19 cellular contexts compared by ENCODE assay signal in genomic region chr5:79503794-79504495, GRCh38. TPM values are rescaled to one million over a fixed set of nuclear protein-coding genes. Genes with fewer than 3 reads are reported as not detected.
DNase-seq lines count a peak whose midpoint lies in the region; ATAC-seq, FAIRE-seq and TF ChIP-seq lines count a peak whose summit lies in the region.
"Had no signal": no experiment of that assay in that cellular context is flagged by ENCODE, and none has a peak within 500 bp of the region (broad histone marks: within the 10 kb centered on the region; RNA-seq: fewer than 3 reads in every experiment).

No MANE protein-coding gene starts in this region.

- DNase-seq in AG04450 (ENCODE audit: low read depth, low spot score) (peak; percentile 21), LHCN-M2 (ENCODE audit: low read depth) (peak; percentile 19), K562 (ENCODE audit: extremely low read depth in 1 of 4, low spot score in 3 of 4) (no peak), foreskin melanocyte (peak; percentile 75), RCC 7860 (ENCODE audit: low spot score) (no peak), AG08396 (ENCODE audit: low spot score) (no peak)
- DNase-seq: activated CD4-positive, alpha-beta T cell treated with anti-CD3 and anti-CD28 coated beads for 1 hour; brain microvascular endothelial cell; erythroblast; Karpas-422; NCI-H1436 treated with DMSO at 0.1 percent for 48 hours; NCI-H82; nucleus accumbens; retina; T-helper 9 cell; testis had no signal

- CTCF ChIA-PET in AG04450 (lab: Charles Lee): interaction anchor here (0.7 to 0.8 kb wide), 2 partner anchors 371 to 471 kb away, joined by 4 read pairs; no protein-coding TSS in a partner anchor
- CTCF ChIA-PET in K562 (lab: Yijun Ruan, JAX; ENCODE audit: low intra/inter-chr PET ratio): no interaction called here

- ATAC-seq in K562 (no peak), GM19452 (IDR thresholded peaks at IDR 0.05; ENCODE audit: unreplicated experiment) (no peak), HG03175 (IDR thresholded peaks at IDR 0.05; ENCODE audit: unreplicated experiment) (no peak)
- ATAC-seq: stimulated activated effector memory CD8-positive, alpha-beta T cell treated with anti-CD3 and anti-CD28 coated beads, Interleukin-12 subunit alpha, Interleukin-12 subunit beta, amount 100 ng/mL, for 72 hours had no signal

- no peak overlapping the region for H3K4me3 ChIP-seq in AG04450 (ENCODE audit: low read depth, low read length)
- no peak overlapping the region for H3K4me3 ChIP-seq in K562
- H3K4me3 ChIP-seq: testis had no signal

- no peak overlapping the region for H3K4me2 ChIP-seq in K562 (ENCODE audit: insufficient read depth, low read length)

- H3K27me3 ChIP-seq in AG04450 (ENCODE audit: control insufficient read depth, insufficient read depth, low read length): no peaks in the 10 kb centered on the region
- no peaks in the 10 kb centered on the region for H3K27me3 ChIP-seq in K562 (ENCODE audit: control insufficient read depth in 2 of 2, insufficient read depth in 2 of 2, low read length in 2 of 2)
- H3K27me3 ChIP-seq: brain microvascular endothelial cell, testis had no signal

- TF ChIP-seq CTCF in AG04450 (IDR thresholded peaks at IDR 0.05; ENCODE audit: low read depth, low read length) (no peak), K562 (IDR thresholded peaks at IDR 0.05 in 2 of 3, conservative IDR thresholded peaks at IDR 0.05 in 1 of 3; ENCODE audit: insufficient read depth in 2 of 3, low read depth in 1 of 3, low read length in 3 of 3) (no peak)

- in situ Hi-C loops in K562 (cut with MboI): no loop called here

- no TSS peak for BruUV-seq in K562 (replicated peaks; lab: Mats Ljungman, UMichigan)

- TF ChIP-seq EP300 in K562 (IDR thresholded peaks at IDR 0.05; ENCODE audit: low read length): no peak

- no peak for FAIRE-seq in K562 (lab: Jason Lieb, UNC)
- FAIRE-seq in RCC 7860 (lab: Jason Lieb, UNC): no peak

- WGBS in K562 (ENCODE audit: insufficient coverage, low coverage, missing lambda C conversion rate): 53% methylated on average over 3 of the region's 3 CpGs

- intact Hi-C loops in K562 (cut with micrococcal nuclease): no loop called here

- H3K9me3 ChIP-seq in AG04450 (ENCODE audit: control insufficient read depth, insufficient read depth, low read length) (no peaks in the 10 kb centered on the region), K562 (replicated peaks; ENCODE audit: control insufficient read depth, insufficient read depth, low read depth, low read length) (no peaks in the 10 kb centered on the region)
- H3K9me3 ChIP-seq: testis had no signal

- peaks cover 50% of the 10 kb centered on the region for H3K79me2 ChIP-seq in K562 (ENCODE audit: control insufficient read depth, insufficient read depth, low read length)

- POLR2A ChIA-PET in AG04450 (lab: Yijun Ruan, JAX): interaction anchor here (0.7 to 1.4 kb wide), 6 partner anchors 8 to 54 kb away, joined by 3 to 6 read pairs (median 4); partner anchors contain the start of gene HOMER1
- POLR2A ChIA-PET in K562 (lab: Yijun Ruan, JAX): interaction anchor here (1.2 to 1.4 kb wide), 3 partner anchors 8 to 11 kb away, joined by 4 to 6 read pairs (median 5); partner anchors contain the start of gene HOMER1

- no peak overlapping the region for H3K27ac ChIP-seq in AG04450 (ENCODE audit: low read depth, low read length)
- H3K27ac ChIP-seq in K562 (ENCODE audit: extremely low read depth, low read depth, low read length): no peak overlapping the region
- H3K27ac ChIP-seq: brain microvascular endothelial cell, testis had no signal

- peaks cover 4% of the 10 kb centered on the region for H3K9me1 ChIP-seq in K562 (ENCODE audit: control insufficient read depth, insufficient read depth, low read length)

- peaks cover 10% of the 10 kb centered on the region for H4K20me1 ChIP-seq in K562 (replicated peaks; ENCODE audit: control insufficient read depth, insufficient read depth, low read length)

- no peak overlapping the region for H3K9ac ChIP-seq in K562 (ENCODE audit: insufficient read depth in 1 of 2, low read depth in 2 of 2, low read length in 2 of 2)

- H2AFZ ChIP-seq in K562 (ENCODE audit: low read depth, low read length): no peak overlapping the region

- no peak for TF ChIP-seq RAD21 in K562 (CRISPR knock-in tag; conservative IDR thresholded peaks at IDR 0.05 in 1 of 2, IDR thresholded peaks at IDR 0.05 in 1 of 2)

- TF ChIP-seq POLR2A in K562 (conservative IDR thresholded peaks at IDR 0.05): no peak

- H3K4me1 ChIP-seq in K562 (replicated peaks in 1 of 2; ENCODE audit: control insufficient read depth in 2 of 2, insufficient read depth in 2 of 2, low read length in 2 of 2): peaks cover 0 to 14% of the 10 kb centered on the region in 2 experiments; a peak in 3 of 5 replicates

- no peaks in the 10 kb centered on the region for H3K36me3 ChIP-seq in K562 (ENCODE audit: control insufficient read depth, insufficient read depth, low read length)
- H3K36me3 ChIP-seq: brain microvascular endothelial cell had no signal

TF ChIP-seq in K562, 482 proteins besides CTCF, POLR2A, EP300 and RAD21:
- TF ChIP-seq ZNF316 (IDR thresholded peaks at IDR 0.05) (peak; percentile 72), C11orf30 (IDR thresholded peaks at IDR 0.05; ENCODE audit: low read depth) (peak; percentile 46; the same call in 1 of the 2 replicates), TFAM (CRISPR knock-in tag; conservative IDR thresholded peaks at IDR 0.05) (no peak), FOXP4 (CRISPR knock-in tag; IDR thresholded peaks at IDR 0.05; ENCODE audit: borderline replicate concordance) (no peak)

RNA-seq across cellular contexts. Expression of gene HOMER1, which starts 10.0 kb away (rescaled TPM):
- polyA plus RNA-seq in AG04450 (2011; rRNA removed): 4.4 and 5.1 TPM in 2 replicates
- polyA minus RNA-seq in AG04450 (2011; rRNA and poly(A)+ RNA removed): 2.6 and 6.9 TPM in 2 replicates
- total RNA-seq in LHCN-M2 (2014; rRNA removed): 7.4 and 7.8 TPM in 2 replicates
- 3.2 TPM for polyA plus RNA-seq in LHCN-M2 (2012)
- 9.6 and 22.9 TPM in 2 replicates for total RNA-seq in K562 (2011; cell fraction: chromatin; rRNA removed; ENCODE audit: low replicate concordance)
- total RNA-seq in K562 (2011; cell fraction: nucleolus; rRNA removed): 7.6 and 9.0 TPM in 2 replicates
- total RNA-seq in K562 (2011; cell fraction: nucleoplasm; rRNA removed): 10.0 and 12.4 TPM in 2 replicates
- 9.9 and 11.0 TPM in 2 replicates for total RNA-seq in K562 (2014; rRNA removed)
- total RNA-seq in K562 (2014; rRNA removed; fragmentation: Illumina TruSeq; extraction: Trizol): 30.1 and 31.0 TPM in 2 replicates
- total RNA-seq in K562 (2015; rRNA removed; fragmentation: Illumina TruSeq; extraction: Trizol): 35.7 and 39.9 TPM in 2 replicates
- total RNA-seq in K562 (2021): 18.6 and 19.2 TPM in 2 replicates
- 9.0 and 9.4 TPM in 2 replicates for polyA plus RNA-seq in K562 (2011; rRNA removed)
- 1.9 and 3.7 TPM in 2 replicates for polyA plus RNA-seq in K562 (2011; cell fraction: cytosol; rRNA removed)
- 2.7 and 3.4 TPM in 2 replicates for polyA plus RNA-seq in K562 (2011; cell fraction: nucleus; rRNA removed)
- 5.8 and 13.7 TPM in 2 replicates for polyA plus RNA-seq in K562 (2012)
- polyA plus RNA-seq in K562 (2014; fragmentation: Illumina TruSeq; extraction: Trizol): 13.6 and 14.0 TPM in 2 replicates
- polyA plus RNA-seq in K562 (2014; fragmentation: Nextera tagmentation; extraction: Ambion mirVana): 1 to 10 TPM; 6.3 to 8.4 TPM
- 6.6 and 7.0 TPM in 2 replicates for polyA plus RNA-seq in K562 (2014; rRNA removed)
- 36.1 and 36.9 TPM in 2 replicates for polyA minus RNA-seq in K562 (2011; rRNA and poly(A)+ RNA removed)
- polyA minus RNA-seq in K562 (2011; cell fraction: cytosol; rRNA and poly(A)+ RNA removed): 21.1 and 21.9 TPM in 2 replicates
- 10.6 and 18.3 TPM in 2 replicates for polyA minus RNA-seq in K562 (2011; cell fraction: nucleus; rRNA and poly(A)+ RNA removed)

Comparison
In these comparisons a context has a peak if more than half of its experiments do, and no peak if none do; other contexts are left out.
1. DNase-seq: peak in AG04450 (single experiment), LHCN-M2 (single experiment) and foreskin melanocyte (single experiment); none in K562 (0 of 4), RCC 7860 (single experiment) and AG08396 (single experiment).